21 cellular contexts compared by ENCODE assay signal in the genomic region with DNA sequence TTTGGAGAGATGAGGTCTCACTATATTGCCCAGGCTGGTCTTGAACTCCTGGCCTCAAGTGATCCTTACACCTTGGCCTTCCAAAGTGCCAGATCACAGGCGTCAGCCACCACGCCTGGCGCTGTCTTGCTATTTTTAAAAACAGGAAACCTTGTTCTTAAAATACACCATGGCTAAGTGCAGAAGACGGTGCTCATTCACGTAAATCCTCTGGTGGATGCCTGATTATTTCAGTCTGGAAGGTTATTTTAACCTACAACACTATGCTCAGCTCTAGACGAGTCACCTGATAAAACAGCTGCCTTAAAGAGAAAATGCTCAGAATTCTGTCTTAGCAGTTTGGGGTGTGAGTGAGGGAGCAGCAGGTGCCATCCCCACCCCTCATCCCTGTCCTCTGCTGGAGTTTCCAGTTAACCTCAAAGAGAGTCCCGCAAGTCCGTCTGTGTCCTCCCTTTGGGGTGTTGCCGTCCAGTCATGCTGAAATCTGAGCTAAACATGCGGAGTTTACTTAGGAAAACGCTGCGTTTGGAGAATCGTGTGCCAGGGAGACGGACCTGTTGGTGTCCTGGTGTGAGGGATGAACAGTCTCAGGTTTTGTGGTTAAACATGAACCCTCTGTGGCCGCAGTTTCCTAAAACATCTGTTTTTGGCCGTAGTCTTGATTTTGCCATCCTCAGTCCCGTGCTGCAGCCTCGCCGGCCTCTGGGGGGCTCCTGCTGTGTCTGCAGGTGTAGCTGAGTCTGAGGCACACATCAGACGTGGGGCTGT. TPM values are rescaled to one million over a fixed set of nuclear protein-coding genes. Genes with fewer than 3 reads are reported as not detected.
DNase-seq lines count a peak whose midpoint lies in the region; ATAC-seq and TF ChIP-seq lines count a peak whose summit lies in the region.
"Had no signal": no experiment of that assay in that cellular context is flagged by ENCODE, and none has a peak within 500 bp of the region (broad histone marks: within the 10 kb centered on the region; RNA-seq: fewer than 3 reads in every experiment).

No MANE protein-coding gene starts in this region.

- no peaks in the 10 kb centered on the region for H3K9me2 ChIP-seq in OCI-LY1 (ENCODE audit: low read depth, low read length)

- H3K27me3 Mint-ChIP-seq in activated T-helper 1 cell treated with anti-CD3 and anti-CD28 coated beads, Interleukin-12 subunit alpha, Interleukin-12 subunit beta, Interleukin-2, Interleukin-4 antibody, amounts not matched to agents 30 ng/mL and 10 ng/mL and 1 ng/mL, durations not matched to agents 14 hours and 24 hours and 36 hours (ENCODE audit: insufficient read depth) = no peaks in the 10 kb centered on the region
- H3K27me3 Mint-ChIP-seq: activated naive CD8-positive, alpha-beta T cell treated with anti-CD3 and anti-CD28 coated beads, Interleukin-2, amount 10 ng/mL, durations not matched to agents 7 days and 5 days; IgD-negative memory B cell had no signal

- H3K9me3 ChIP-seq in OCI-LY1 (ENCODE audit: low read length) = no peaks in the 10 kb centered on the region
- no peaks in the 10 kb centered on the region for H3K9me3 ChIP-seq in effector memory CD4-positive, alpha-beta T cell (ENCODE audit: control insufficient read depth, low read length)
- H3K9me3 ChIP-seq: breast epithelium had no signal

- intact Hi-C loops in Right ventricle myocardium inferior (cut with DNase I) = no loop called here
- intact Hi-C loops in cardiac septum (cut with DNase I) = no loop called here
- intact Hi-C loops in left cardiac atrium (cut with DNase I) = no loop called here
- intact Hi-C loops in activated T-helper 1 cell treated with anti-CD3 and anti-CD28 coated beads, Interleukin-12 subunit alpha, Interleukin-12 subunit beta, Interleukin-2, Interleukin-4 antibody, amounts not matched to agents 30 ng/mL and 10 ng/mL and 1 ng/mL, durations not matched to agents 14 hours and 24 hours and 36 hours (cut with micrococcal nuclease) = no loop called here

- H3K36me3 ChIP-seq in OCI-LY1 (ENCODE audit: insufficient read depth, low read length) = peaks cover 85% of the 10 kb centered on the region
- peaks cover 71% of the 10 kb centered on the region for H3K36me3 ChIP-seq in effector memory CD4-positive, alpha-beta T cell (ENCODE audit: control insufficient read depth, insufficient read depth, low read length)

- ATAC-seq in Right ventricle myocardium inferior (peak; percentile 58), left cardiac atrium (peak; percentile 57 to 60)
- ATAC-seq: activated CD8-positive, alpha-beta T cell treated with anti-CD3 and anti-CD28 coated beads, Interleukin-2, amount 10 ng/mL, durations not matched to agents 7 days and 5 days; esophagus mucosa; natural killer cell; Panc1 had no signal

- H3K27ac Mint-ChIP-seq in activated T-helper 1 cell treated with anti-CD3 and anti-CD28 coated beads, Interleukin-12 subunit alpha, Interleukin-12 subunit beta, Interleukin-2, Interleukin-4 antibody, amounts not matched to agents 30 ng/mL and 10 ng/mL and 1 ng/mL, durations not matched to agents 14 hours and 24 hours and 36 hours = no peak overlapping the region
- H3K27ac Mint-ChIP-seq: activated CD8-positive, alpha-beta T cell treated with anti-CD3 and anti-CD28 coated beads, Interleukin-2, amount 10 ng/mL, durations not matched to agents 7 days and 5 days; activated naive CD8-positive, alpha-beta T cell treated with anti-CD3 and anti-CD28 coated beads, Interleukin-2, amount 10 ng/mL, durations not matched to agents 7 days and 5 days; IgD-negative memory B cell; natural killer cell had no signal

- no peak overlapping the region for H2AFZ ChIP-seq in OCI-LY1 (ENCODE audit: low read length)

- peak overlapping the region; percentile 76 for H3K27ac ChIP-seq in OCI-LY1 (ENCODE audit: low read depth, low read length, poor library complexity, severe bottlenecking)
- H3K27ac ChIP-seq in effector memory CD4-positive, alpha-beta T cell (ENCODE audit: insufficient read depth, low read length, poor library complexity, severe bottlenecking) = no peak overlapping the region
- H3K27ac ChIP-seq: breast epithelium, C4-2B had no signal

- no peaks in the 10 kb centered on the region for H3F3A ChIP-seq in OCI-LY1 (ENCODE audit: insufficient read depth, low read length)

- DNase-seq in Right ventricle myocardium inferior (ENCODE audit: missing footprints) = peak; percentile 34
- DNase-seq in cardiac septum (ENCODE audit: low spot score) = no peak
- DNase-seq in left cardiac atrium = peak; percentile 49
- no peak for DNase-seq in activated T-helper 1 cell treated with anti-CD3 and anti-CD28 coated beads, Interleukin-12 subunit alpha, Interleukin-12 subunit beta, Interleukin-2, Interleukin-4 antibody, amounts not matched to agents 30 ng/mL and 10 ng/mL and 1 ng/mL, durations not matched to agents 14 hours and 24 hours and 36 hours (ENCODE audit: low spot score)
- no peak for DNase-seq in effector memory CD4-positive, alpha-beta T cell
- DNase-seq in GM03348 (ENCODE audit: low spot score) = no peak
- no peak for DNase-seq in DMS53 treated with DMSO at 0.1 percent for 48 hours (lab: John Stamatoyannopoulos, UW; ENCODE audit: unreplicated experiment)
- DNase-seq: activated CD8-positive, alpha-beta T cell treated with anti-CD3 and anti-CD28 coated beads, Interleukin-2, amount 10 ng/mL, durations not matched to agents 7 days and 5 days; activated naive CD8-positive, alpha-beta T cell treated with anti-CD3 and anti-CD28 coated beads, Interleukin-2, amount 10 ng/mL, durations not matched to agents 7 days and 5 days; activated T-cell treated with anti-CD3 and anti-CD28 coated beads, Interleukin-2, amount 50 U/mL, for 48 hours; dermis blood vessel endothelial cell; DMS 273 treated with DMSO at 0.1 percent for 48 hours; natural killer cell; NCI-H1105 had no signal

- no peak overlapping the region for H3K4me3 Mint-ChIP-seq in activated T-helper 1 cell treated with anti-CD3 and anti-CD28 coated beads, Interleukin-12 subunit alpha, Interleukin-12 subunit beta, Interleukin-2, Interleukin-4 antibody, amounts not matched to agents 30 ng/mL and 10 ng/mL and 1 ng/mL, durations not matched to agents 14 hours and 24 hours and 36 hours
- H3K4me3 Mint-ChIP-seq: activated CD8-positive, alpha-beta T cell treated with anti-CD3 and anti-CD28 coated beads, Interleukin-2, amount 10 ng/mL, durations not matched to agents 7 days and 5 days; activated naive CD8-positive, alpha-beta T cell treated with anti-CD3 and anti-CD28 coated beads, Interleukin-2, amount 10 ng/mL, durations not matched to agents 7 days and 5 days; natural killer cell had no signal

- peaks cover 38% of the 10 kb centered on the region for H3K36me3 Mint-ChIP-seq in activated T-helper 1 cell treated with anti-CD3 and anti-CD28 coated beads, Interleukin-12 subunit alpha, Interleukin-12 subunit beta, Interleukin-2, Interleukin-4 antibody, amounts not matched to agents 30 ng/mL and 10 ng/mL and 1 ng/mL, durations not matched to agents 14 hours and 24 hours and 36 hours (ENCODE audit: low read depth)

- H3K9ac ChIP-seq in OCI-LY1 (ENCODE audit: low read length) = no peak overlapping the region

- H3K4me2 ChIP-seq in OCI-LY1 (ENCODE audit: low read length) = peak overlapping the region; percentile 6; the same call in 1 of the 2 replicates

- TF ChIP-seq CTCF in OCI-LY1 (IDR thresholded peaks at IDR 0.05; ENCODE audit: low read length) = peak; percentile 65

- H3K4me1 ChIP-seq in OCI-LY1 (ENCODE audit: insufficient read depth, low read length, severe bottlenecking) = peaks cover 15% of the 10 kb centered on the region
- no peaks in the 10 kb centered on the region for H3K4me1 ChIP-seq in effector memory CD4-positive, alpha-beta T cell (ENCODE audit: control insufficient read depth, insufficient read depth, low read length, poor library complexity, severe bottlenecking)
- H3K4me1 ChIP-seq: breast epithelium had no signal

- no peaks in the 10 kb centered on the region for H4K20me1 ChIP-seq in OCI-LY1 (ENCODE audit: insufficient read depth, low read length)

- no peaks in the 10 kb centered on the region for H3K4me1 Mint-ChIP-seq in activated T-helper 1 cell treated with anti-CD3 and anti-CD28 coated beads, Interleukin-12 subunit alpha, Interleukin-12 subunit beta, Interleukin-2, Interleukin-4 antibody, amounts not matched to agents 30 ng/mL and 10 ng/mL and 1 ng/mL, durations not matched to agents 14 hours and 24 hours and 36 hours (ENCODE audit: low read depth)
- H3K4me1 Mint-ChIP-seq: activated naive CD8-positive, alpha-beta T cell treated with anti-CD3 and anti-CD28 coated beads, Interleukin-2, amount 10 ng/mL, durations not matched to agents 7 days and 5 days; natural killer cell had no signal

- H3K79me2 ChIP-seq in OCI-LY1 (ENCODE audit: insufficient read depth, low read length) = no peaks in the 10 kb centered on the region

- no peaks in the 10 kb centered on the region for H3K27me3 ChIP-seq in OCI-LY1 (ENCODE audit: insufficient read depth, low read length)
- H3K27me3 ChIP-seq in effector memory CD4-positive, alpha-beta T cell (replicated peaks; ENCODE audit: control insufficient read depth, insufficient read depth, low read length, poor library complexity, severe bottlenecking) = no peaks in the 10 kb centered on the region
- H3K27me3 ChIP-seq: breast epithelium had no signal

- no peak overlapping the region for H3K4me3 ChIP-seq in OCI-LY1 (ENCODE audit: low read depth, low read length, poor library complexity, severe bottlenecking)
- no peak overlapping the region for H3K4me3 ChIP-seq in effector memory CD4-positive, alpha-beta T cell (ENCODE audit: insufficient read depth, low read depth, low read length, poor library complexity, severe bottlenecking)
- H3K4me3 ChIP-seq: breast epithelium, lung had no signal

- H3K9me3 Mint-ChIP-seq in activated T-helper 1 cell treated with anti-CD3 and anti-CD28 coated beads, Interleukin-12 subunit alpha, Interleukin-12 subunit beta, Interleukin-2, Interleukin-4 antibody, amounts not matched to agents 30 ng/mL and 10 ng/mL and 1 ng/mL, durations not matched to agents 14 hours and 24 hours and 36 hours = no peaks in the 10 kb centered on the region
- H3K9me3 Mint-ChIP-seq: activated naive CD8-positive, alpha-beta T cell treated with anti-CD3 and anti-CD28 coated beads, Interleukin-2, amount 10 ng/mL, durations not matched to agents 7 days and 5 days; IgD-negative memory B cell; natural killer cell had no signal

RNA-seq across cellular contexts. Expression of a gene that starts 17.1 kb away (rescaled TPM):
- total RNA-seq in Right ventricle myocardium inferior = 96.1 TPM
- total RNA-seq in cardiac septum = 89.5 TPM
- 10 to 100 TPM; 78.5 to 99.5 TPM for total RNA-seq in left cardiac atrium
- 106 and 112 TPM in 2 replicates for total RNA-seq in activated T-helper 1 cell treated with anti-CD3 and anti-CD28 coated beads, Interleukin-12 subunit alpha, Interleukin-12 subunit beta, Interleukin-2, Interleukin-4 antibody, amounts not matched to agents 30 ng/mL and 10 ng/mL and 1 ng/mL, durations not matched to agents 14 hours and 24 hours and 36 hours

RNA-seq across cellular contexts. Expression of a gene that starts 35.0 kb away (rescaled TPM):
- total RNA-seq in Right ventricle myocardium inferior (64.9 TPM), cardiac septum (77.9 TPM), left cardiac atrium (10 to 100 TPM; 74.3 to 86.2 TPM)
- 176 and 179 TPM in 2 replicates for total RNA-seq in activated T-helper 1 cell treated with anti-CD3 and anti-CD28 coated beads, Interleukin-12 subunit alpha, Interleukin-12 subunit beta, Interleukin-2, Interleukin-4 antibody, amounts not matched to agents 30 ng/mL and 10 ng/mL and 1 ng/mL, durations not matched to agents 14 hours and 24 hours and 36 hours

RNA-seq across cellular contexts. Expression of a gene that starts 35.2 kb away (rescaled TPM):
- total RNA-seq in Right ventricle myocardium inferior (1,162 TPM), cardiac septum (882 TPM), left cardiac atrium (1,000 to 10,000 TPM; 1,319 to 1,367 TPM)
- total RNA-seq in activated T-helper 1 cell treated with anti-CD3 and anti-CD28 coated beads, Interleukin-12 subunit alpha, Interleukin-12 subunit beta, Interleukin-2, Interleukin-4 antibody, amounts not matched to agents 30 ng/mL and 10 ng/mL and 1 ng/mL, durations not matched to agents 14 hours and 24 hours and 36 hours = 2,076 and 2,133 TPM in 2 replicates

RNA-seq across cellular contexts. Expression of a gene that starts 50.2 kb away (rescaled TPM):
- total RNA-seq in Right ventricle myocardium inferior = not detected
- not detected for total RNA-seq in cardiac septum
- not detected for total RNA-seq in left cardiac atrium
- 32.2 and 35.2 TPM in 2 replicates for total RNA-seq in activated T-helper 1 cell treated with anti-CD3 and anti-CD28 coated beads, Interleukin-12 subunit alpha, Interleukin-12 subunit beta, Interleukin-2, Interleukin-4 antibody, amounts not matched to agents 30 ng/mL and 10 ng/mL and 1 ng/mL, durations not matched to agents 14 hours and 24 hours and 36 hours

Comparison
In these comparisons a context has a peak if more than half of its experiments do, and no peak if none do; other contexts are left out.
1. DNase-seq: peak in Right ventricle myocardium inferior (single experiment) and left cardiac atrium (single experiment); none in cardiac septum (single experiment), activated T-helper 1 cell treated with anti-CD3 and anti-CD28 coated beads, Interleukin-12 subunit alpha, Interleukin-12 subunit beta, Interleukin-2, Interleukin-4 antibody, amounts not matched to agents 30 ng/mL and 10 ng/mL and 1 ng/mL, durations not matched to agents 14 hours and 24 hours and 36 hours (single experiment), effector memory CD4-positive, alpha-beta T cell (0 of 3), GM03348 (single experiment) and DMS53 treated with DMSO at 0.1 percent for 48 hours (single experiment).